In the genomic region with DNA sequence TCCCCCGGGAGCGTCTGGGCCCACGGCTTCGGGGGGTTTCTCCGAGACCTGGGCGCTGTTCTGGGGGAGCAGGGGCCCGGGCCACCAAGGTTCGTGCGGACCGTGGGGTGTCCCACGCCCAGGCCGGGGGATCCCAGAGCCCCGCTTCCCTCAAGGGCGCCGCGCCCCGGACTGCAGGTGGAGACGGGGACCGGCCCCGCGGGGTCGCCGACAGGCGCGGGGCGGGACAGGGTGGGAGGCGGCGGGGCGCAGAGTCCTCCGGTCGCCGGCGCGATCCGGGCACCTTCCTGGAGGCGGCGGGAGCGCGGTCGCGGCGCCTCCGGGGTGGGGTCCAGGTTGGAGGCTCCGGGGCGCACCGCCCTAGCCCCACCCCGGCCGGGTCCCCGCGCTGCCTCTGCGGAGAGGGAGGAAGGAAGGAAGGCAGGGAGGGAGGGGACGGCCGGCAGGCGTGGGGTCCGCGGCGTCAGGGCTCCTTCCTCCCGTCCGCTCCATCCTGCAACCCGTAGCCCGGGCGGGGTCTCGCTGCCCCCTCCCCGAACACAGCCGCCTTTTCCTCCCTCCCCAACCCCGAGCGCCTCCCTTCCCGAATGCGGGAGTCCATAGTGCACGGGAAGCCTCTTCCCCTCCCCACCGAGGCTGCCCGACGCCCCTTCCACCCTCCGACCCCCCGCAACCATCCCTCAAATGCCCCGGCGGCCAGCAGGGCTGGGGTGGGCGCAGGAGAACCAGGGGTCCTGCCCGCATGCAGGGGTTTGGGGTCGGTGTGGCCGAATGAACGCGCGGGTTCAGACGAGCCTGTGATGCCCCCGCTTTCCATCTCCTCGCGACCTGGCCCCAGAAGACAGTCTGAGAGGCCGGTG, we compare ENCODE assay signal across 11 cellular contexts. TPM values are rescaled to one million over a fixed set of nuclear protein-coding genes. Genes with fewer than 3 reads are reported as not detected.
DNase-seq lines count a peak whose midpoint lies in the region; ATAC-seq, FAIRE-seq and TF ChIP-seq lines count a peak whose summit lies in the region.
"Had no signal": no experiment of that assay in that cellular context is flagged by ENCODE, and none has a peak within 500 bp of the region (broad histone marks: within the 10 kb centered on the region; RNA-seq: fewer than 3 reads in every experiment).

No MANE protein-coding gene starts in this region.

- H3K27me3 Mint-ChIP-seq in T-helper 1 cell treated with Interleukin-12 subunit alpha and Interleukin-12 subunit beta and Interleukin-4 antibody, amounts not matched to agents 30 μg/mL and 1 μg/mL, for 36 hours (ENCODE audit: low read depth) = peaks cover 57% of the 10 kb centered on the region
- no peaks in the 10 kb centered on the region for H3K27me3 Mint-ChIP-seq in activated T-helper 17 cell treated with anti-CD3 and anti-CD28 coated beads, Interleukin-2, amount 50 U/mL, for 72 hours
- H3K27me3 Mint-ChIP-seq in endothelial cell (ENCODE audit: unreplicated experiment) = peaks cover 39% of the 10 kb centered on the region

- H3K27ac Mint-ChIP-seq in T-helper 1 cell treated with Interleukin-12 subunit alpha and Interleukin-12 subunit beta and Interleukin-4 antibody, amounts not matched to agents 30 μg/mL and 1 μg/mL, for 36 hours = no peak overlapping the region
- no peak overlapping the region for H3K27ac Mint-ChIP-seq in activated T-helper 17 cell treated with anti-CD3 and anti-CD28 coated beads, Interleukin-2, amount 50 U/mL, for 72 hours
- H3K27ac Mint-ChIP-seq in endothelial cell (ENCODE audit: unreplicated experiment) = no peak overlapping the region

- no peak for ATAC-seq in activated T-helper 17 cell treated with anti-CD3 and anti-CD28 coated beads, Interleukin-2, amount 50 U/mL, for 72 hours (replicated peaks)
- no peak for ATAC-seq in stimulated activated naive CD8-positive, alpha-beta T cell treated with anti-CD3 and anti-CD28 coated beads, Interleukin-15, Interleukin-2, amounts not matched to agents 100 U/mL and 50 U/mL, for 24 hours
- no peak for ATAC-seq in HG02981 (IDR thresholded peaks at IDR 0.05; ENCODE audit: unreplicated experiment)

- no peak overlapping the region for H3K9ac ChIP-seq in kidney (ENCODE audit: low read length in 2 of 2)

- no peaks in the 10 kb centered on the region for H3K36me3 ChIP-seq in kidney (ENCODE audit: control insufficient read depth in 1 of 2, insufficient read depth in 2 of 2, low read length in 2 of 2)

- H3K36me3 Mint-ChIP-seq in T-helper 1 cell treated with Interleukin-12 subunit alpha and Interleukin-12 subunit beta and Interleukin-4 antibody, amounts not matched to agents 30 μg/mL and 1 μg/mL, for 36 hours (ENCODE audit: low read depth) = no peaks in the 10 kb centered on the region
- peaks cover 1% of the 10 kb centered on the region for H3K36me3 Mint-ChIP-seq in activated T-helper 17 cell treated with anti-CD3 and anti-CD28 coated beads, Interleukin-2, amount 50 U/mL, for 72 hours (ENCODE audit: low read depth)
- peaks cover 4% of the 10 kb centered on the region for H3K36me3 Mint-ChIP-seq in endothelial cell (ENCODE audit: low read depth, unreplicated experiment)

- no peak for TF ChIP-seq CTCF in kidney (IDR thresholded peaks at IDR 0.05; ENCODE audit: borderline replicate concordance, extremely low read depth, insufficient read depth)
- no peak for TF ChIP-seq CTCF in endothelial cell (IDR thresholded peaks at IDR 0.05; ENCODE audit: unreplicated experiment)

- H3K9me3 ChIP-seq in kidney (ENCODE audit: control insufficient read depth in 1 of 2, low read length in 2 of 2) = no peaks in the 10 kb centered on the region

- intact Hi-C loops in kidney (cut with DNase I) = no loop called here

- H3K9me3 Mint-ChIP-seq in T-helper 1 cell treated with Interleukin-12 subunit alpha and Interleukin-12 subunit beta and Interleukin-4 antibody, amounts not matched to agents 30 μg/mL and 1 μg/mL, for 36 hours = no peaks in the 10 kb centered on the region
- H3K9me3 Mint-ChIP-seq in activated T-helper 17 cell treated with anti-CD3 and anti-CD28 coated beads, Interleukin-2, amount 50 U/mL, for 72 hours = no peaks in the 10 kb centered on the region
- H3K9me3 Mint-ChIP-seq in endothelial cell (ENCODE audit: unreplicated experiment) = no peaks in the 10 kb centered on the region

- no peak overlapping the region for H3K4me3 ChIP-seq in kidney (ENCODE audit: low read length in 2 of 2)

- DNase-seq in T-helper 1 cell (no peak), kidney (peak; percentile 75), SKM-1 treated with dmso at 0.1 percent for 144 hours (lab: John Stamatoyannopoulos, UW; ENCODE audit: unreplicated experiment) (no peak), endothelial cell (ENCODE audit: low spot score) (no peak)
- peak; percentile 24 for DNase-seq in stimulated activated naive CD8-positive, alpha-beta T cell treated with anti-CD3 and anti-CD28 coated beads, Interleukin-15, Interleukin-2, amounts not matched to agents 100 U/mL and 50 U/mL, for 24 hours
- DNase-seq: foreskin melanocyte, NCI-H524 had no signal

- peaks cover 17% of the 10 kb centered on the region for H3K4me1 Mint-ChIP-seq in T-helper 1 cell treated with Interleukin-12 subunit alpha and Interleukin-12 subunit beta and Interleukin-4 antibody, amounts not matched to agents 30 μg/mL and 1 μg/mL, for 36 hours (ENCODE audit: low read depth)
- peaks cover 6% of the 10 kb centered on the region for H3K4me1 Mint-ChIP-seq in activated T-helper 17 cell treated with anti-CD3 and anti-CD28 coated beads, Interleukin-2, amount 50 U/mL, for 72 hours
- peaks cover under 1% of the 10 kb centered on the region for H3K4me1 Mint-ChIP-seq in endothelial cell (ENCODE audit: unreplicated experiment)

- FAIRE-seq in kidney (lab: Jason Lieb, UNC) = no peak
- FAIRE-seq: A204.1 had no signal

- H3K4me3 Mint-ChIP-seq in T-helper 1 cell treated with Interleukin-12 subunit alpha and Interleukin-12 subunit beta and Interleukin-4 antibody, amounts not matched to agents 30 μg/mL and 1 μg/mL, for 36 hours = peak overlapping the region; percentile 46
- peak overlapping the region; percentile 64 for H3K4me3 Mint-ChIP-seq in activated T-helper 17 cell treated with anti-CD3 and anti-CD28 coated beads, Interleukin-2, amount 50 U/mL, for 72 hours
- H3K4me3 Mint-ChIP-seq in endothelial cell (ENCODE audit: unreplicated experiment) = no peak overlapping the region

- H3K4me1 ChIP-seq in kidney (ENCODE audit: control insufficient read depth in 1 of 2, insufficient read depth in 1 of 2, low read depth in 1 of 2, low read length in 2 of 2) = peaks cover 0 to 7% of the 10 kb centered on the region in 2 donors

- no peak overlapping the region for H3K27ac ChIP-seq in kidney (ENCODE audit: low read depth in 2 of 2, low read length in 2 of 2)

RNA-seq across cellular contexts. Expression of a gene that starts 4.3 kb away (rescaled TPM):
- total RNA-seq in activated T-helper 17 cell treated with anti-CD3 and anti-CD28 coated beads, Interleukin-2, amount 50 U/mL, for 72 hours = 10 to 100 TPM; 27.1 to 28.5 TPM
- total RNA-seq in kidney (12.9 TPM), endothelial cell (ENCODE audit: unreplicated experiment) (22.6 TPM)
- 2.1 TPM for polyA plus RNA-seq in kidney (ENCODE audit: insufficient read depth, low read depth, low replicate concordance)

RNA-seq across cellular contexts. Expression of a gene that starts 21.7 kb away (rescaled TPM):
- 10 to 100 TPM; 43.4 to 43.8 TPM for total RNA-seq in activated T-helper 17 cell treated with anti-CD3 and anti-CD28 coated beads, Interleukin-2, amount 50 U/mL, for 72 hours
- total RNA-seq in kidney (40.5 TPM), endothelial cell (ENCODE audit: unreplicated experiment) (40.3 TPM)
- polyA plus RNA-seq in kidney (ENCODE audit: insufficient read depth, low read depth, low replicate concordance) = 8.1 TPM

Comparison
In these comparisons a context has a peak if more than half of its experiments do, and no peak if none do; other contexts are left out.
1. DNase-seq: peak in kidney (single experiment) and stimulated activated naive CD8-positive, alpha-beta T cell treated with anti-CD3 and anti-CD28 coated beads, Interleukin-15, Interleukin-2, amounts not matched to agents 100 U/mL and 50 U/mL, for 24 hours (single experiment); none in T-helper 1 cell (0 of 5), SKM-1 treated with dmso at 0.1 percent for 144 hours (single experiment) and endothelial cell (single experiment).